In the genomic region with DNA sequence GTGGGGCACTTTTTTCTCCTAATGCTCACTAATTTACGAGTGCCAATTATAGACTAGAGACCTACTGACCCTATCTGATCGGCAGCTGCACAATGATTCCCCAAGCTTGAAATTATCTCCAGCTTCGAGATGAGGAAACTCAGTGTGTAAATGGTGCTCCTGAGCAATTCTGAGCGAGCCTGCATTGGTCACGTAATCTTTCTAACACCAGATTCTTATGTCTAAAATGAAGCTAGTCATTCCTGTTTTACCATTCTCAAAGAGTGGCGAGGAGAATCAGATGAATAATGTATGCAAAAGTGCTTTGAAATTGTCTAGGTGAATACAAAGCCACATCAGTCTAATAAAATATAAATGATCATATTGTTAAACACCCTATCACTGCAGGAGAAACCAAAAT, we compare ENCODE assay signal across 24 cellular contexts.
"Had no signal": no experiment of that assay in that cellular context is flagged by ENCODE, and none has a peak within 500 bp of the region (broad histone marks: within the 10 kb centered on the region; RNA-seq: fewer than 3 reads in every experiment).

No MANE protein-coding gene starts in this region.

- H3K4me1 Mint-ChIP-seq: nephron progenitor cell had no signal

- H3K9me3 ChIP-seq: gastrocnemius medialis, lower lobe of right lung, prostate gland, right atrium auricular region, thyroid gland, upper lobe of left lung had no signal

- FAIRE-seq: keratinocyte, urothelium cell line had no signal

- H3K27ac ChIP-seq: dorsolateral prefrontal cortex, gastrocnemius medialis, lower lobe of right lung, prostate gland, right atrium auricular region, thyroid gland, upper lobe of left lung had no signal

- DNase-seq: dorsolateral prefrontal cortex; effector CD4-positive, alpha-beta T cell; foreskin fibroblast; gastrocnemius medialis; head of caudate nucleus; left ventricle myocardium superior; lower lobe of right lung; naive thymus-derived CD8-positive, alpha-beta T cell; nephron progenitor cell; nucleus accumbens; stimulated activated CD4-positive, alpha-beta T cell treated with anti-CD3 and anti-CD28 coated beads, Interleukin-12 subunit alpha, Interleukin-12 subunit beta, amount 100 ng/mL, for 4 hours; stimulated activated CD4-positive, alpha-beta T cell treated with anti-CD3 and anti-CD28 coated beads, Interleukin-1b, Interleukin-23, amount 100 ng/mL, for 48 hours; stimulated activated CD4-positive, alpha-beta T cell treated with anti-CD3 and anti-CD28 coated beads, Interleukin-4, amount 100 ng/mL, for 1 hour; stimulated activated CD8-positive, alpha-beta memory T cell treated with anti-CD3 and anti-CD28 coated beads, Interleukin-4, amount 100 ng/mL, for 48 hours; stimulated activated naive CD4-positive, alpha-beta T cell; stimulated activated naive CD8-positive, alpha-beta T cell treated with anti-CD3 and anti-CD28 coated beads, Interleukin-15, amount 100 ng/mL, for 72 hours; thyroid gland; upper lobe of left lung had no signal

- H3K36me3 Mint-ChIP-seq: naive thymus-derived CD8-positive, alpha-beta T cell had no signal

- H3K27ac Mint-ChIP-seq: nephron progenitor cell; stimulated activated naive CD8-positive, alpha-beta T cell treated with anti-CD3 and anti-CD28 coated beads, Interleukin-15, amount 100 ng/mL, for 72 hours had no signal

- H3K27me3 Mint-ChIP-seq: naive thymus-derived CD8-positive, alpha-beta T cell; stimulated activated naive CD8-positive, alpha-beta T cell treated with anti-CD3 and anti-CD28 coated beads, Interleukin-15, amount 100 ng/mL, for 72 hours had no signal

- ATAC-seq: gastrocnemius medialis; left ventricle myocardium superior; lower lobe of right lung; naive thymus-derived CD8-positive, alpha-beta T cell; sciatic nerve; stimulated activated naive CD8-positive, alpha-beta T cell treated with anti-CD3 and anti-CD28 coated beads, Interleukin-15, amount 100 ng/mL, for 72 hours had no signal

- H3K9me3 Mint-ChIP-seq: naive thymus-derived CD8-positive, alpha-beta T cell; nephron progenitor cell; stimulated activated naive CD8-positive, alpha-beta T cell treated with anti-CD3 and anti-CD28 coated beads, Interleukin-15, amount 100 ng/mL, for 72 hours had no signal

- H3K4me2 ChIP-seq: smooth muscle cell had no signal

- H3K4me1 ChIP-seq: gastrocnemius medialis, lower lobe of right lung, prostate gland, right atrium auricular region, thyroid gland, upper lobe of left lung had no signal

- H3K27me3 ChIP-seq: gastrocnemius medialis, right atrium auricular region, thyroid gland, upper lobe of left lung had no signal

- H3K36me3 ChIP-seq: gastrocnemius medialis, lower lobe of right lung, prostate gland, right atrium auricular region, thyroid gland, upper lobe of left lung had no signal

- H3K4me3 ChIP-seq: dorsolateral prefrontal cortex, gastrocnemius medialis, lower lobe of right lung, prostate gland, right atrium auricular region, smooth muscle cell, thyroid gland, upper lobe of left lung had no signal

- H3K4me3 Mint-ChIP-seq: naive thymus-derived CD8-positive, alpha-beta T cell; nephron progenitor cell; stimulated activated naive CD8-positive, alpha-beta T cell treated with anti-CD3 and anti-CD28 coated beads, Interleukin-15, amount 100 ng/mL, for 72 hours had no signal
